ENCODE assay signal across 37 cellular contexts in the genomic region with DNA sequence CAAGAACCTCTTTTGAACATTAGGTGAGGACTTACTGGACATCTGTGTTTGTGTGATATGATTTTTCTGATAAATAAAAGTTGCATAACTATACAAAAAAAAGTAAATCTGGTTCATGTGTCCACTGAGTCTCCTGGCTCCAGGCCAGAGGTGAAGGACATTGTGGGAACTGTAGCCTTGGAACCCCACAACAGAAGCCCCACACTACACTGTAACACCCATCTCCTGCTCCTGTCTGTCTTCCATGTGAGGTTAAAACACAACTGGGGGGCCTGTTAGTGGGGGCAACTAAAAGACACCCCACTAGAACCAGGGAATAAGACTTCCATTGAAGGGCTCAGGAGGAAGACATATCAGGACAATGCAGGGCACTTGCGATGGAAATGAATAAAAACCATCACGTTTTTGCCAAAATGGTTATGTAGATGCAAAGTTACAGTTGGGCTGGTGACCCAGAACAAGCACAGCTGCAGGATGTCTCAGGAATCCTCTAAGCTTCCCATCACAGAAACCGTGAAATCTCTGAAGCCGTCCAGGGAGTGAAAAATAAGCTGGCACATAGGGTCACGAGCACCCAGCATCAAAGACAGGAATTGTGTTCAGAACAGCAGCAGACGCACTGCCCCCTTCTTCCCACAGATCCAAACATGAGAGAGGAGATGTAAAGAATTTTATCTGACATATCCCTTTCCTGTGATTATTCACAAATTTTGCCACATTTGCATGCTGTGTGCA. TPM values are rescaled to one million over a fixed set of nuclear protein-coding genes. Genes with fewer than 3 reads are reported as not detected.
"Had no signal": no experiment of that assay in that cellular context is flagged by ENCODE, and none has a peak within 500 bp of the region (broad histone marks: within the 10 kb centered on the region; RNA-seq: fewer than 3 reads in every experiment).

No MANE protein-coding gene starts in this region.

- H3K9me3 ChIP-seq: adrenal gland, body of pancreas, breast epithelium had no signal

- H3K4me3 ChIP-seq: adrenal gland, body of pancreas, breast epithelium had no signal

- H3K27me3 Mint-ChIP-seq: activated B cell treated with CpG ODN at 0.5 μM for 24 hours; activated CD4-positive, alpha-beta memory T cell treated with anti-CD3 and anti-CD28 coated beads for 36 hours; activated CD4-positive, alpha-beta T cell treated with anti-CD3 and anti-CD28 coated beads, Interleukin-2, amount 10 ng/mL, durations not matched to agents 24 days and 14 days; activated CD8-positive, alpha-beta T cell treated with anti-CD3 and anti-CD28 coated beads for 36 hours; activated naive CD8-positive, alpha-beta T cell treated with anti-CD3 and anti-CD28 coated beads for 36 hours; activated T-helper 17 cell treated with anti-CD3 and anti-CD28 coated beads, Interleukin-2, amount 50 U/mL, for 72 hours had no signal

- H3K4me3 Mint-ChIP-seq: activated B cell treated with CpG ODN at 0.5 μM for 24 hours; activated CD4-positive, alpha-beta memory T cell treated with anti-CD3 and anti-CD28 coated beads for 36 hours; activated CD4-positive, alpha-beta T cell treated with anti-CD3 and anti-CD28 coated beads, Interleukin-2, amount 10 ng/mL, durations not matched to agents 24 days and 14 days; activated CD8-positive, alpha-beta T cell treated with anti-CD3 and anti-CD28 coated beads for 36 hours; activated naive CD4-positive, alpha-beta T cell treated with anti-CD3 and anti-CD28 coated beads for 36 hours; activated naive CD8-positive, alpha-beta T cell treated with anti-CD3 and anti-CD28 coated beads for 36 hours; activated T-cell treated with anti-CD3 and anti-CD28 coated beads, Interleukin-2, amount 50 U/mL, for 4 hours; activated T-cell treated with anti-CD3 and anti-CD28 coated beads, Interleukin-2, amount 50 U/mL, for 72 hours; activated T-helper 1 cell treated with anti-CD3 and anti-CD28 coated beads, Interleukin-12 subunit alpha, Interleukin-12 subunit beta, Interleukin-2, Interleukin-4 antibody, amounts not matched to agents 30 ng/mL and 10 ng/mL and 1 ng/mL, durations not matched to agents 14 hours and 24 hours and 36 hours; activated T-helper 17 cell treated with anti-CD3 and anti-CD28 coated beads, Interleukin-2, amount 50 U/mL, for 72 hours; T-helper 1 cell treated with Interleukin-12 subunit alpha and Interleukin-12 subunit beta and Interleukin-4 antibody, amounts not matched to agents 30 μg/mL and 1 μg/mL, for 36 hours; T-helper 2 cell treated with Interferon-gamma antibody and Interleukin-4, amounts not matched to agents 5 μg/mL and 100 μg/mL, for 36 hours had no signal

- H3K27ac ChIP-seq: adrenal gland, body of pancreas, brain microvascular endothelial cell, breast epithelium, VCaP had no signal

- DNase-seq: activated B cell treated with CpG ODN at 0.5 μM for 24 hours; activated CD4-positive, alpha-beta memory T cell treated with anti-CD3 and anti-CD28 coated beads for 36 hours; activated CD4-positive, alpha-beta T cell treated with anti-CD3 and anti-CD28 coated beads for 4 hours; activated CD4-positive, alpha-beta T cell treated with anti-CD3 and anti-CD28 coated beads, Interleukin-2, amount 10 ng/mL, durations not matched to agents 24 days and 14 days; activated CD4-positive, alpha-beta T cell treated with anti-CD3 and anti-CD28 coated beads, Interleukin-2, amount 50 U/mL, for 1 hour; activated CD4-positive, alpha-beta T cell treated with anti-CD3 and anti-CD28 coated beads, Interleukin-2, amount 50 U/mL, for 4 hours; activated CD4-positive, CD25-positive, alpha-beta regulatory T cell treated with anti-CD3 and anti-CD28 coated beads, Interleukin-2, amount 50 U/mL, for 72 hours; activated CD8-positive, alpha-beta memory T cell treated with anti-CD3 and anti-CD28 coated beads, Interleukin-2, amount 50 U/mL, for 4 hours; activated CD8-positive, alpha-beta T cell treated with anti-CD3 and anti-CD28 coated beads for 36 hours; activated effector memory CD4-positive, alpha-beta T cell treated with anti-CD3 and anti-CD28 coated beads, Interleukin-2, amount 50 U/mL, for 16 hours; activated gamma-delta T cell treated with Interleukin-2 at 50 U/mL for 16 hours; activated naive CD4-positive, alpha-beta T cell; activated naive CD4-positive, alpha-beta T cell treated with anti-CD3 and anti-CD28 coated beads for 36 hours; activated naive CD4-positive, alpha-beta T cell treated with anti-CD3 and anti-CD28 coated beads, Interleukin-2, amount 50 U/mL, for 16 hours; activated naive CD8-positive, alpha-beta T cell treated with anti-CD3 and anti-CD28 coated beads for 36 hours; activated T-cell treated with anti-CD3 and anti-CD28 coated beads for 4 hours; activated T-cell treated with anti-CD3 and anti-CD28 coated beads, Interleukin-2, amount 50 U/mL, for 1 hour; activated T-cell treated with anti-CD3 and anti-CD28 coated beads, Interleukin-2, amount 50 U/mL, for 4 hours; activated T-cell treated with anti-CD3 and anti-CD28 coated beads, Interleukin-2, amount 50 U/mL, for 72 hours; adrenal gland; amniotic stem cell; aorta; body of pancreas; brain microvascular endothelial cell; central memory CD4-positive, alpha-beta T cell; T-helper 2 cell; T-helper 9 cell had no signal

- H3K4me1 Mint-ChIP-seq: activated B cell treated with CpG ODN at 0.5 μM for 24 hours; activated CD4-positive, alpha-beta T cell treated with anti-CD3 and anti-CD28 coated beads, Interleukin-2, amount 10 ng/mL, durations not matched to agents 24 days and 14 days; activated naive CD8-positive, alpha-beta T cell treated with anti-CD3 and anti-CD28 coated beads for 36 hours; activated T-helper 17 cell treated with anti-CD3 and anti-CD28 coated beads, Interleukin-2, amount 50 U/mL, for 72 hours had no signal

- H3K27me3 ChIP-seq: adrenal gland, body of pancreas, brain microvascular endothelial cell, breast epithelium had no signal

- H3K36me3 ChIP-seq: adrenal gland, brain microvascular endothelial cell, breast epithelium had no signal

- H3K4me1 ChIP-seq: adrenal gland, body of pancreas, breast epithelium had no signal

- H3K36me3 Mint-ChIP-seq: activated CD4-positive, alpha-beta memory T cell treated with anti-CD3 and anti-CD28 coated beads for 36 hours; activated naive CD4-positive, alpha-beta T cell treated with anti-CD3 and anti-CD28 coated beads, Interleukin-2, amount 50 U/mL, for 72 hours; activated naive CD8-positive, alpha-beta T cell treated with anti-CD3 and anti-CD28 coated beads for 36 hours had no signal

- H3K27ac Mint-ChIP-seq: activated B cell treated with CpG ODN at 0.5 μM for 24 hours; activated CD4-positive, alpha-beta memory T cell treated with anti-CD3 and anti-CD28 coated beads for 36 hours; activated CD4-positive, alpha-beta T cell treated with anti-CD3 and anti-CD28 coated beads, Interleukin-2, amount 10 ng/mL, durations not matched to agents 24 days and 14 days; activated CD8-positive, alpha-beta T cell treated with anti-CD3 and anti-CD28 coated beads for 36 hours; activated naive CD4-positive, alpha-beta T cell treated with anti-CD3 and anti-CD28 coated beads for 36 hours; activated naive CD4-positive, alpha-beta T cell treated with anti-CD3 and anti-CD28 coated beads, Interleukin-2, amount 50 U/mL, for 72 hours; activated naive CD8-positive, alpha-beta T cell treated with anti-CD3 and anti-CD28 coated beads for 36 hours; activated T-cell treated with anti-CD3 and anti-CD28 coated beads, Interleukin-2, amount 50 U/mL, for 72 hours; activated T-helper 1 cell treated with anti-CD3 and anti-CD28 coated beads, Interleukin-12 subunit alpha, Interleukin-12 subunit beta, Interleukin-2, Interleukin-4 antibody, amounts not matched to agents 30 ng/mL and 10 ng/mL and 1 ng/mL, durations not matched to agents 14 hours and 24 hours and 36 hours; activated T-helper 17 cell treated with anti-CD3 and anti-CD28 coated beads, Interleukin-2, amount 50 U/mL, for 72 hours; T-helper 1 cell treated with Interleukin-12 subunit alpha and Interleukin-12 subunit beta and Interleukin-4 antibody, amounts not matched to agents 30 μg/mL and 1 μg/mL, for 36 hours; T-helper 2 cell treated with Interferon-gamma antibody and Interleukin-4, amounts not matched to agents 5 μg/mL and 100 μg/mL, for 36 hours had no signal

- ATAC-seq: activated CD8-positive, alpha-beta T cell treated with anti-CD3 and anti-CD28 coated beads for 36 hours; activated naive CD4-positive, alpha-beta T cell treated with anti-CD3 and anti-CD28 coated beads, Interleukin-2, amount 50 U/mL, for 72 hours; activated T-cell treated with anti-CD3 and anti-CD28 coated beads, Interleukin-2, amount 50 U/mL, for 4 hours; activated T-cell treated with anti-CD3 and anti-CD28 coated beads, Interleukin-2, amount 50 U/mL, for 72 hours; activated T-helper 17 cell treated with anti-CD3 and anti-CD28 coated beads, Interleukin-2, amount 50 U/mL, for 72 hours; body of pancreas had no signal

RNA-seq across cellular contexts. Expression of gene PCSK2, which starts 36.7 kb away (rescaled TPM):
- total RNA-seq: activated B cell treated with CpG ODN at 0.5 μM for 24 hours; activated CD4-positive, alpha-beta memory T cell treated with anti-CD3 and anti-CD28 coated beads for 36 hours; activated CD4-positive, alpha-beta T cell treated with anti-CD3 and anti-CD28 coated beads, Interleukin-2, amount 10 ng/mL, durations not matched to agents 24 days and 14 days; activated CD8-positive, alpha-beta memory T cell treated with anti-CD3 and anti-CD28 coated beads for 36 hours; activated CD8-positive, alpha-beta T cell treated with anti-CD3 and anti-CD28 coated beads for 36 hours; activated naive CD4-positive, alpha-beta T cell treated with anti-CD3 and anti-CD28 coated beads for 36 hours; activated naive CD4-positive, alpha-beta T cell treated with anti-CD3 and anti-CD28 coated beads, Interleukin-2, amount 50 U/mL, for 72 hours; activated naive CD8-positive, alpha-beta T cell treated with anti-CD3 and anti-CD28 coated beads for 36 hours; activated T-cell treated with anti-CD3 and anti-CD28 coated beads, Interleukin-2, amount 50 U/mL, for 4 hours; activated T-cell treated with anti-CD3 and anti-CD28 coated beads, Interleukin-2, amount 50 U/mL, for 72 hours; activated T-helper 1 cell treated with anti-CD3 and anti-CD28 coated beads, Interleukin-12 subunit alpha, Interleukin-12 subunit beta, Interleukin-2, Interleukin-4 antibody, amounts not matched to agents 30 ng/mL and 10 ng/mL and 1 ng/mL, durations not matched to agents 14 hours and 24 hours and 36 hours; activated T-helper 17 cell treated with anti-CD3 and anti-CD28 coated beads, Interleukin-2, amount 50 U/mL, for 72 hours; astrocyte; chondrocyte had no signal
